ENCODE assay signal across 8 cellular contexts in genomic region chr19:2900296-2901252, GRCh38.
DNase-seq lines count a peak whose midpoint lies in the region; ATAC-seq, FAIRE-seq and TF ChIP-seq lines count a peak whose summit lies in the region.

Gene ZNF57 (plus strand): TSS chr19:2900928. CDS start chr19:2901046, 118 bp downstream.

- ATAC-seq in GM19035 (IDR thresholded peaks at IDR 0.05; ENCODE audit: unreplicated experiment) (peak; percentile 97), HG03342 (IDR thresholded peaks at IDR 0.05; ENCODE audit: unreplicated experiment) (peak; percentile 93)

- TF ChIP-seq CTCF in AG10803 (conservative IDR thresholded peaks at IDR 0.05; ENCODE audit: low read length): no peak

- peak; percentile 93 for FAIRE-seq in colon (lab: Jason Lieb, UNC)

- H3K4me3 ChIP-seq in AG10803 (ENCODE audit: low read length): peak within 1 kb of the TSS; percentile 92

- DNase-seq in AG10803 (ENCODE audit: low read depth): peak; percentile 99
- DNase-seq in NCI-H510A treated with DMSO at 0.1 percent for 48 hours (lab: John Stamatoyannopoulos, UW): peak; percentile 91
- DNase-seq in activated CD4-positive, alpha-beta T cell treated with anti-CD3 and anti-CD28 coated beads for 48 hours: peak; percentile 99
- DNase-seq in kidney glomerular epithelial cell (lab: John Stamatoyannopoulos, UW): peak; percentile 97
- DNase-seq in stimulated activated CD4-positive, alpha-beta T cell treated with anti-CD3 and anti-CD28 coated beads, Interleukin-15, amount 100 ng/mL, for 48 hours (ENCODE audit: low read depth in 2 of 2): peak; percentile 98 to 99

Comparison
In these comparisons a context has a peak if more than half of its experiments do, and no peak if none do; other contexts are left out.
1. Peak in every context shown above with its lines: DNase-seq, ATAC-seq and H3K4me3 ChIP-seq.